Comparison of ENCODE assay signal across 1 cellular context in genomic region chr22:19571207-19571795, GRCh38.
TF ChIP-seq lines count a peak whose summit lies in the region.

No MANE protein-coding gene starts in this region.

TF ChIP-seq in K562, 482 proteins besides CTCF, POLR2A, EP300 and RAD21 (continues in another document):
- TF ChIP-seq PHF21A (IDR thresholded peaks at IDR 0.05; ENCODE audit: borderline replicate concordance, low read depth) (peak; percentile 98), RAD51 (IDR thresholded peaks at IDR 0.05; ENCODE audit: borderline replicate concordance, low read depth) (peak; percentile 74), CBFA2T2 (conservative IDR thresholded peaks at IDR 0.05) (0 out of 2 replicates have a peak, but pooled peaks have one; percentile 14), ZNF75A (CRISPR knock-in tag; IDR thresholded peaks at IDR 0.05) (no peak), ZNF589 (CRISPR knock-in tag; IDR thresholded peaks at IDR 0.05; ENCODE audit: low read depth) (no peak), RREB1 (CRISPR knock-in tag; IDR thresholded peaks at IDR 0.05) (peak; percentile 48; the same call in 1 of the 2 replicates), PBX2 (CRISPR knock-in tag; IDR thresholded peaks at IDR 0.05; ENCODE audit: low read depth) (no peak), PBX2 (tag; conservative IDR thresholded peaks at IDR 0.05; ENCODE audit: low read depth) (peak; percentile 51; the same call in 1 of the 2 replicates), HBP1 (CRISPR knock-in tag; IDR thresholded peaks at IDR 0.05) (no peak), HIVEP1 (CRISPR knock-in tag; IDR thresholded peaks at IDR 0.05) (0 out of 2 replicates have a peak, but pooled peaks have one; percentile 34), CREM (IDR thresholded peaks at IDR 0.05; ENCODE audit: low read depth) (no peak), CBX1 (IDR thresholded peaks at IDR 0.05; ENCODE audit: low read depth) (no peak), PHB (CRISPR knock-in tag; IDR thresholded peaks at IDR 0.05) (0 out of 2 replicates have a peak, but pooled peaks have one; percentile 6), MEIS2 (IDR thresholded peaks at IDR 0.05; ENCODE audit: partially characterized antibody) (peak; percentile 56), MBD1 (CRISPR knock-in tag; IDR thresholded peaks at IDR 0.05) (no peak), MYBL2 (IDR thresholded peaks at IDR 0.05; ENCODE audit: low read depth) (no peak), MYBL2 (CRISPR knock-in tag; IDR thresholded peaks at IDR 0.05; ENCODE audit: borderline replicate concordance) (peak; percentile 25; the same call in 1 of the 2 replicates), ZNF280A (IDR thresholded peaks at IDR 0.05; ENCODE audit: low read depth, partially characterized antibody) (no peak), ZNF785 (CRISPR knock-in tag; IDR thresholded peaks at IDR 0.05) (no peak), CHAMP1 (IDR thresholded peaks at IDR 0.05) (no peak), E2F4 (CRISPR knock-in tag; IDR thresholded peaks at IDR 0.05; ENCODE audit: low read depth) (0 out of 2 replicates have a peak, but pooled peaks have one; percentile 32), RERE (CRISPR knock-in tag; IDR thresholded peaks at IDR 0.05; ENCODE audit: borderline replicate concordance) (0 out of 2 replicates have a peak, but pooled peaks have one; percentile 12), IRF1 (CRISPR knock-in tag; IDR thresholded peaks at IDR 0.05; ENCODE audit: borderline replicate concordance) (no peak), ZNF41 (CRISPR knock-in tag; conservative IDR thresholded peaks at IDR 0.05) (no peak), ATF2 (CRISPR knock-in tag; IDR thresholded peaks at IDR 0.05) (0 out of 2 replicates have a peak, but pooled peaks have one; percentile 22), FOXJ2 (tag; IDR thresholded peaks at IDR 0.05) (0 out of 2 replicates have a peak, but pooled peaks have one; percentile 26)
